ENCODE assay signal across 17 cellular contexts in the genomic region with DNA sequence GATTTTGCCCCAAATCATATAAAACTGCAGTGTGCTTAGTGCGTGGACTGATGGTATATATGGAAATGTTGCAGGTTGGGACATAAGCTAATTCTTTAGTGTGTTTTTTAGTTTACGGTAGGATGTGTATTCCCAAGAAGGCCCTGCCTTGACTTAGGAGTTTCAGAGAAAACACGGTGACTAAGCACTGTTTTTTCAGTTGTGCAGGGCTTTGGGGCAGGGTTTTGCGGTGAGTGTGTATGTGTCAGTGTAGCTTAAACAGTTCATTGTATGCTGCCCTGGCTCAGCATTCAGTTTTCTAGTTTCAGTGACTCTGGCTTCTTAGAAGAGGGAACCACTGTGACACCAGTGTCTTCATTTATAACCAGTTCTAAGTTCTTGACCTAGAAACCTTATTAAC.
DNase-seq lines count a peak whose midpoint lies in the region; TF ChIP-seq lines count a peak whose summit lies in the region.
"Had no signal": no experiment of that assay in that cellular context is flagged by ENCODE, and none has a peak within 500 bp of the region (broad histone marks: within the 10 kb centered on the region; RNA-seq: fewer than 3 reads in every experiment).

No MANE protein-coding gene starts in this region.

- peak overlapping the region; percentile 6 for H3K27ac ChIP-seq in angular gyrus (ENCODE audit: low read depth, low read length)
- H3K27ac ChIP-seq: gastrocnemius medialis, PC-9, psoas muscle, uterus had no signal

- TF ChIP-seq CTCF in fibroblast of pulmonary artery (IDR thresholded peaks at IDR 0.05; ENCODE audit: low read length, missing control alignments) = no peak

- no peak overlapping the region for H3K4me3 ChIP-seq in fibroblast of pulmonary artery (replicated peaks; ENCODE audit: low read depth, low read length)
- H3K4me3 ChIP-seq in skeletal muscle cell (ENCODE audit: low read depth, low read length) = no peak overlapping the region
- H3K4me3 ChIP-seq: gastrocnemius medialis, PC-9, psoas muscle, uterus had no signal

- DNase-seq in LHCN-M2 (ENCODE audit: low read depth) (peak; percentile 96), fibroblast of pulmonary artery (ENCODE audit: low read depth) (peak; percentile 33), skeletal muscle cell (ENCODE audit: low read depth) (peak; percentile 76), NCI-H2081 (lab: John Stamatoyannopoulos, UW) (no peak), GM03348 (ENCODE audit: low spot score) (no peak), occipital lobe (lab: John Stamatoyannopoulos, UW) (no peak), 8988T (no peak)
- DNase-seq: activated CD4-positive, CD25-positive, alpha-beta regulatory T cell treated with anti-CD3 and anti-CD28 coated beads, Interleukin-2, amount 50 U/mL, for 72 hours; activated T-cell treated with anti-CD3 and anti-CD28 coated beads, Interleukin-2, amount 50 U/mL, for 1 hour; BE2C; gastrocnemius medialis; PC-9; psoas muscle; stimulated activated CD4-positive, alpha-beta T cell treated with anti-CD3 and anti-CD28 coated beads, Interleukin-4, amount 100 ng/mL, for 4 hours; stimulated activated naive B cell treated with anti-CD40 and anti-IgM and Interleukin-4, amounts not matched to agents 10 μg/mL and 1 μg/mL and 100 μg/mL, for 72 hours; uterus had no signal

Comparison
In these comparisons a context has a peak if more than half of its experiments do, and no peak if none do; other contexts are left out.
1. DNase-seq: peak in LHCN-M2 (single experiment), fibroblast of pulmonary artery (single experiment) and skeletal muscle cell (single experiment); none in NCI-H2081 (0 of 2), GM03348 (single experiment), occipital lobe (single experiment) and 8988T (single experiment).